3 cellular contexts compared by ENCODE assay signal in genomic region chr2:169620509-169620908, GRCh38.
TF ChIP-seq lines count a peak whose summit lies in the region.

No MANE protein-coding gene starts in this region.

TF ChIP-seq in HepG2, 621 proteins besides CTCF, POLR2A, EP300 and RAD21:
- TF ChIP-seq POLR2AphosphoS5 (IDR thresholded peaks at IDR 0.05; ENCODE audit: low read depth, low read length) (no peak), MAFK (conservative IDR thresholded peaks at IDR 0.05 in 1 of 2, IDR thresholded peaks at IDR 0.05 in 1 of 2; ENCODE audit: low read length in 2 of 2) (peak; percentile 43 to 73; a peak in 3 of 4 replicates), SKIL (CRISPR knock-in tag; IDR thresholded peaks at IDR 0.05; ENCODE audit: borderline replicate concordance) (no peak)

TF ChIP-seq in K562, 482 proteins besides CTCF, POLR2A, EP300 and RAD21 (continues in another document):
- TF ChIP-seq, protein P1, sequence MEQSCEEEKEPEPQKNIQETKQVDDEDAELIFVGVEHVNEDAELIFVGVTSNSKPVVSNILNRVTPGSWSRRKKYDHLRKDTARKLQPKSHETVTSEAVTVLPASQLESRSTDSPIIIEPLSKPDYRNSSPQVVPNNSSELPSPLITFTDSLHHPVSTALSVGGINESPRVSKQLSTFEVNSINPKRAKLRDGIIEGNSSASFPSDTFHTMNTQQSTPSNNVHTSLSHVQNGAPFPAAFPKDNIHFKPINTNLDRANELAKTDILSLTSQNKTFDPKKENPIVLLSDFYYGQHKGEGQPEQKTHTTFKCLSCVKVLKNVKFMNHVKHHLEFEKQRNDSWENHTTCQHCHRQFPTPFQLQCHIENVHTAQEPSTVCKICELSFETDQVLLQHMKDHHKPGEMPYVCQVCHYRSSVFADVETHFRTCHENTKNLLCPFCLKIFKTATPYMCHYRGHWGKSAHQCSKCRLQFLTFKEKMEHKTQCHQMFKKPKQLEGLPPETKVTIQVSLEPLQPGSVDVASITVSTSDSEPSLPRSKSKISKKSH (CRISPR knock-in tag; IDR thresholded peaks at IDR 0.05) = no peak
- no peak for TF ChIP-seq ZNF551 (CRISPR knock-in tag; IDR thresholded peaks at IDR 0.05)
- TF ChIP-seq SIN3A (IDR thresholded peaks at IDR 0.05; ENCODE audit: borderline replicate concordance in 2 of 2, control insufficient read depth in 1 of 2, low read depth in 2 of 2, low read length in 2 of 2) = no peak
- TF ChIP-seq MCM2 (IDR thresholded peaks at IDR 0.05; ENCODE audit: low read depth) = no peak
- TF ChIP-seq ZNF444 (CRISPR knock-in tag; IDR thresholded peaks at IDR 0.05) = no peak
- TF ChIP-seq ARID3B (CRISPR knock-in tag; IDR thresholded peaks at IDR 0.05; ENCODE audit: borderline replicate concordance) = no peak
- TF ChIP-seq ILF3 (IDR thresholded peaks at IDR 0.05; ENCODE audit: borderline replicate concordance) = no peak
- TF ChIP-seq ZNF23 (CRISPR knock-in tag; IDR thresholded peaks at IDR 0.05) = no peak
- no peak for TF ChIP-seq STAT5B (CRISPR knock-in tag; IDR thresholded peaks at IDR 0.05)
- peak; percentile 15; the same call in 1 of the 2 replicates for TF ChIP-seq MAFF (IDR thresholded peaks at IDR 0.05; ENCODE audit: low read length)
- TF ChIP-seq DPF2 (IDR thresholded peaks at IDR 0.05) = no peak
- no peak for TF ChIP-seq WHSC1 (IDR thresholded peaks at IDR 0.05; ENCODE audit: low read length)
- TF ChIP-seq ESRRB (CRISPR knock-in tag; IDR thresholded peaks at IDR 0.05; ENCODE audit: borderline replicate concordance) = no peak
- TF ChIP-seq, protein P2, sequence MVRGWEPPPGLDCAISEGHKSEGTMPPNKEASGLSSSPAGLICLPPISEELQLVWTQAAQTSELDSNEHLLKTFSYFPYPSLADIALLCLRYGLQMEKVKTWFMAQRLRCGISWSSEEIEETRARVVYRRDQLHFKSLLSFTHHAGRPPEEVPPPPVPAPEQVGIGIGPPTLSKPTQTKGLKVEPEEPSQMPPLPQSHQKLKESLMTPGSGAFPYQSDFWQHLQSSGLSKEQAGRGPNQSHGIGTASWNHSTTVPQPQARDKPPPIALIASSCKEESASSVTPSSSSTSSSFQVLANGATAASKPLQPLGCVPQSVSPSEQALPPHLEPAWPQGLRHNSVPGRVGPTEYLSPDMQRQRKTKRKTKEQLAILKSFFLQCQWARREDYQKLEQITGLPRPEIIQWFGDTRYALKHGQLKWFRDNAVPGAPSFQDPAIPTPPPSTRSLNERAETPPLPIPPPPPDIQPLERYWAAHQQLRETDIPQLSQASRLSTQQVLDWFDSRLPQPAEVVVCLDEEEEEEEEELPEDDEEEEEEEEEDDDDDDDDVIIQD (CRISPR knock-in tag; IDR thresholded peaks at IDR 0.05) = no peak
- TF ChIP-seq RFX7 (CRISPR knock-in tag; IDR thresholded peaks at IDR 0.05) = no peak
- no peak for TF ChIP-seq ARID4B (CRISPR knock-in tag; IDR thresholded peaks at IDR 0.05)

TF ChIP-seq in WTC11, 78 proteins besides CTCF, POLR2A, EP300 and RAD21:
- no peak for TF ChIP-seq MLX (CRISPR knock-in tag; IDR thresholded peaks at IDR 0.05)
- no peak for TF ChIP-seq ZNF396 (CRISPR knock-in tag; IDR thresholded peaks at IDR 0.05; ENCODE audit: borderline replicate concordance)
- no peak for TF ChIP-seq ZNF671 (CRISPR knock-in tag; IDR thresholded peaks at IDR 0.05)
- no peak for TF ChIP-seq FOXP1 (CRISPR knock-in tag; IDR thresholded peaks at IDR 0.05; ENCODE audit: borderline replicate concordance)
- TF ChIP-seq ZSCAN18 (CRISPR knock-in tag; IDR thresholded peaks at IDR 0.05) = no peak
- no peak for TF ChIP-seq ATF6 (CRISPR knock-in tag; IDR thresholded peaks at IDR 0.05)
- TF ChIP-seq, protein P3, sequence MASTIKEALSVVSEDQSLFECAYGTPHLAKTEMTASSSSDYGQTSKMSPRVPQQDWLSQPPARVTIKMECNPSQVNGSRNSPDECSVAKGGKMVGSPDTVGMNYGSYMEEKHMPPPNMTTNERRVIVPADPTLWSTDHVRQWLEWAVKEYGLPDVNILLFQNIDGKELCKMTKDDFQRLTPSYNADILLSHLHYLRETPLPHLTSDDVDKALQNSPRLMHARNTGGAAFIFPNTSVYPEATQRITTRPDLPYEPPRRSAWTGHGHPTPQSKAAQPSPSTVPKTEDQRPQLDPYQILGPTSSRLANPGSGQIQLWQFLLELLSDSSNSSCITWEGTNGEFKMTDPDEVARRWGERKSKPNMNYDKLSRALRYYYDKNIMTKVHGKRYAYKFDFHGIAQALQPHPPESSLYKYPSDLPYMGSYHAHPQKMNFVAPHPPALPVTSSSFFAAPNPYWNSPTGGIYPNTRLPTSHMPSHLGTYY (CRISPR knock-in tag; IDR thresholded peaks at IDR 0.05) = no peak
- TF ChIP-seq MAX (CRISPR knock-in tag; IDR thresholded peaks at IDR 0.05) = no peak
- TF ChIP-seq, protein P4, sequence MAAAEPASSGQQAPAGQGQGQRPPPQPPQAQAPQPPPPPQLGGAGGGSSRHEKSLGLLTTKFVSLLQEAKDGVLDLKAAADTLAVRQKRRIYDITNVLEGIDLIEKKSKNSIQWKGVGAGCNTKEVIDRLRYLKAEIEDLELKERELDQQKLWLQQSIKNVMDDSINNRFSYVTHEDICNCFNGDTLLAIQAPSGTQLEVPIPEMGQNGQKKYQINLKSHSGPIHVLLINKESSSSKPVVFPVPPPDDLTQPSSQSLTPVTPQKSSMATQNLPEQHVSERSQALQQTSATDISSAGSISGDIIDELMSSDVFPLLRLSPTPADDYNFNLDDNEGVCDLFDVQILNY (CRISPR knock-in tag; IDR thresholded peaks at IDR 0.05) = no peak
- no peak for TF ChIP-seq TEAD4 (CRISPR knock-in tag; IDR thresholded peaks at IDR 0.05)
- no peak for TF ChIP-seq IRF2 (CRISPR knock-in tag; IDR thresholded peaks at IDR 0.05; ENCODE audit: borderline replicate concordance, low read depth)
- TF ChIP-seq GTF2I (CRISPR knock-in tag; conservative IDR thresholded peaks at IDR 0.05) = no peak
- no peak for TF ChIP-seq GABPB1 (CRISPR knock-in tag; IDR thresholded peaks at IDR 0.05)
- TF ChIP-seq, protein P5, sequence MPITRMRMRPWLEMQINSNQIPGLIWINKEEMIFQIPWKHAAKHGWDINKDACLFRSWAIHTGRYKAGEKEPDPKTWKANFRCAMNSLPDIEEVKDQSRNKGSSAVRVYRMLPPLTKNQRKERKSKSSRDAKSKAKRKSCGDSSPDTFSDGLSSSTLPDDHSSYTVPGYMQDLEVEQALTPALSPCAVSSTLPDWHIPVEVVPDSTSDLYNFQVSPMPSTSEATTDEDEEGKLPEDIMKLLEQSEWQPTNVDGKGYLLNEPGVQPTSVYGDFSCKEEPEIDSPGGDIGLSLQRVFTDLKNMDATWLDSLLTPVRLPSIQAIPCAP (CRISPR knock-in tag; IDR thresholded peaks at IDR 0.05) = no peak
- TF ChIP-seq JAZF1 (CRISPR knock-in tag; IDR thresholded peaks at IDR 0.05) = no peak
- no peak for TF ChIP-seq ZNF416 (CRISPR knock-in tag; IDR thresholded peaks at IDR 0.05)
